ENCODE assay signal across 1 cellular context in the genomic region with DNA sequence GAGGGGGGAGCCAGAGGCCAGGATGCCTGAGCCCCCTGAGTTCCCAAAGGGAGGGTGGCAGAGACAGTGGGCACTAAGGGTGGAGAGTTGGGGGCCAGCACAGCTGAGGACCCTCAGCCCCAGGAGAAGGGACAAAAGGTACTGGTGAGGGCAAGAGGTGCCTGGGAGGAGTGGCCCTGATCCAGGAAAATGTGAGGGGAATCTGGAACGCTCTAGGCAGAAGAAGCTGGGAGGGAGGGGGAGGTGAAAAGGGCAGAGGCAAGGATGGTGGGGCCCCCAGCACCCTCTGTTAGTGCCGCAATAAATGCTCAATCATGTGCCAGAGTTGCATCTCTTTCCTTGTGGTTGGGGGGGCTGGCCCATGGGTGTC.
TF ChIP-seq lines count a peak whose summit lies in the region.

No MANE protein-coding gene starts in this region.

TF ChIP-seq in A549, 52 proteins besides CTCF, POLR2A, EP300 and RAD21:
- TF ChIP-seq JUNB (IDR thresholded peaks at IDR 0.05) (no peak), ZFP36 (IDR thresholded peaks at IDR 0.05; ENCODE audit: borderline replicate concordance, partially characterized antibody) (no peak), POLR2AphosphoS2 (conservative IDR thresholded peaks at IDR 0.05; ENCODE audit: low read length) (no peak), RNF2 (IDR thresholded peaks at IDR 0.05; ENCODE audit: borderline replicate concordance, low read depth) (no peak), EHF (CRISPR knock-in tag; IDR thresholded peaks at IDR 0.05) (no peak), NR3C1 (IDR thresholded peaks at IDR 0.05) (no peak)
- TF ChIP-seq, protein P1, sequence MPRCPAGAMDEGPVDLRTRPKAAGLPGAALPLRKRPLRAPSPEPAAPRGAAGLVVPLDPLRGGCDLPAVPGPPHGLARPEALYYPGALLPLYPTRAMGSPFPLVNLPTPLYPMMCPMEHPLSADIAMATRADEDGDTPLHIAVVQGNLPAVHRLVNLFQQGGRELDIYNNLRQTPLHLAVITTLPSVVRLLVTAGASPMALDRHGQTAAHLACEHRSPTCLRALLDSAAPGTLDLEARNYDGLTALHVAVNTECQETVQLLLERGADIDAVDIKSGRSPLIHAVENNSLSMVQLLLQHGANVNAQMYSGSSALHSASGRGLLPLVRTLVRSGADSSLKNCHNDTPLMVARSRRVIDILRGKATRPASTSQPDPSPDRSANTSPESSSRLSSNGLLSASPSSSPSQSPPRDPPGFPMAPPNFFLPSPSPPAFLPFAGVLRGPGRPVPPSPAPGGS (IDR thresholded peaks at IDR 0.05) = no peak
- TF ChIP-seq, protein P2, sequence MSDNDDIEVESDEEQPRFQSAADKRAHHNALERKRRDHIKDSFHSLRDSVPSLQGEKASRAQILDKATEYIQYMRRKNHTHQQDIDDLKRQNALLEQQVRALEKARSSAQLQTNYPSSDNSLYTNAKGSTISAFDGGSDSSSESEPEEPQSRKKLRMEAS (IDR thresholded peaks at IDR 0.05) = no peak
- TF ChIP-seq, protein P3, sequence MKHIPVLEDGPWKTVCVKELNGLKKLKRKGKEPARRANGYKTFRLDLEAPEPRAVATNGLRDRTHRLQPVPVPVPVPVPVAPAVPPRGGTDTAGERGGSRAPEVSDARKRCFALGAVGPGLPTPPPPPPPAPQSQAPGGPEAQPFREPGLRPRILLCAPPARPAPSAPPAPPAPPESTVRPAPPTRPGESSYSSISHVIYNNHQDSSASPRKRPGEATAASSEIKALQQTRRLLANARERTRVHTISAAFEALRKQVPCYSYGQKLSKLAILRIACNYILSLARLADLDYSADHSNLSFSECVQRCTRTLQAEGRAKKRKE (CRISPR knock-in tag; IDR thresholded peaks at IDR 0.05; ENCODE audit: low read depth) = no peak
